In genomic region chr4:36310793-36311192, GRCh38 we compare ENCODE assay signal across 8 cellular contexts. TPM values are rescaled to one million over a fixed set of nuclear protein-coding genes. Genes with fewer than 3 reads are reported as not detected.
DNase-seq lines count a peak whose midpoint lies in the region; ATAC-seq lines count a peak whose summit lies in the region.

No MANE protein-coding gene starts in this region.

- H3K4me1 ChIP-seq in CD4-positive, CD25-positive, alpha-beta regulatory T cell (ENCODE audit: control insufficient read depth, insufficient read depth, low read length, poor library complexity, severe bottlenecking): peaks cover 13% of the 10 kb centered on the region

- H3K9me3 Mint-ChIP-seq in CD4-positive, CD25-positive, alpha-beta regulatory T cell: peaks cover 0 to 7% (median 0%) of the 10 kb centered on the region in 7 donors
- no peaks in the 10 kb centered on the region for H3K9me3 Mint-ChIP-seq in central memory CD8-positive, alpha-beta T cell

- peak in 1 of 3 donors; percentile 53 for DNase-seq in CD4-positive, CD25-positive, alpha-beta regulatory T cell
- DNase-seq in HT1080 (ENCODE audit: low read depth): peak; percentile 43
- no peak for DNase-seq in central memory CD8-positive, alpha-beta T cell (ENCODE audit: low spot score in 2 of 2)
- DNase-seq in DMS 273 treated with DMSO at 0.1 percent for 48 hours (lab: John Stamatoyannopoulos, UW): no peak
- no peak for DNase-seq in COLO829 (ENCODE audit: low spot score)
- DNase-seq in cerebellar nuclear complex (lab: John Stamatoyannopoulos, UW): no peak

- H3K27me3 Mint-ChIP-seq in CD4-positive, CD25-positive, alpha-beta regulatory T cell: peaks cover 5% of the 10 kb centered on the region
- no peaks in the 10 kb centered on the region for H3K27me3 Mint-ChIP-seq in central memory CD8-positive, alpha-beta T cell

- no peaks in the 10 kb centered on the region for H3K27me3 ChIP-seq in CD4-positive, CD25-positive, alpha-beta regulatory T cell (ENCODE audit: control insufficient read depth, insufficient read depth, low read length)

- H3K4me3 Mint-ChIP-seq in CD4-positive, CD25-positive, alpha-beta regulatory T cell: peak overlapping the region in 2 of 4 donors; percentile 44 to 56
- H3K4me3 Mint-ChIP-seq in central memory CD8-positive, alpha-beta T cell: peak overlapping the region; percentile 56

- no peak overlapping the region for H3K27ac ChIP-seq in CD4-positive, CD25-positive, alpha-beta regulatory T cell (ENCODE audit: insufficient read depth, low read length, poor library complexity, severe bottlenecking)

- peaks cover 0 to 17% (median 14%) of the 10 kb centered on the region in 4 donors for H3K4me1 Mint-ChIP-seq in CD4-positive, CD25-positive, alpha-beta regulatory T cell
- peaks cover 32% of the 10 kb centered on the region for H3K4me1 Mint-ChIP-seq in central memory CD8-positive, alpha-beta T cell

- no peak overlapping the region for H3K27ac Mint-ChIP-seq in CD4-positive, CD25-positive, alpha-beta regulatory T cell
- H3K27ac Mint-ChIP-seq in central memory CD8-positive, alpha-beta T cell (ENCODE audit: low read depth): no peak overlapping the region

- H3K9me3 ChIP-seq in CD4-positive, CD25-positive, alpha-beta regulatory T cell (ENCODE audit: control insufficient read depth in 2 of 2, low read length in 2 of 2): no peaks in the 10 kb centered on the region

- H3K36me3 Mint-ChIP-seq in CD4-positive, CD25-positive, alpha-beta regulatory T cell: no peaks in the 10 kb centered on the region
- H3K36me3 Mint-ChIP-seq in central memory CD8-positive, alpha-beta T cell (ENCODE audit: insufficient read depth): peaks cover 7% of the 10 kb centered on the region

- no peaks in the 10 kb centered on the region for H3K36me3 ChIP-seq in CD4-positive, CD25-positive, alpha-beta regulatory T cell (ENCODE audit: control insufficient read depth, insufficient read depth, low read length)

- H3K4me3 ChIP-seq in CD4-positive, CD25-positive, alpha-beta regulatory T cell (ENCODE audit: low read depth, low read length): peak overlapping the region; percentile 56

- ATAC-seq in CD4-positive, CD25-positive, alpha-beta regulatory T cell (ENCODE audit: low read depth in 2 of 2): peak; percentile 37 to 39
- ATAC-seq in GM21367 (IDR thresholded peaks at IDR 0.05; ENCODE audit: unreplicated experiment) (peak; percentile 75), HG03521 (IDR thresholded peaks at IDR 0.05; ENCODE audit: unreplicated experiment) (no peak)
- ATAC-seq in central memory CD8-positive, alpha-beta T cell (replicated peaks; ENCODE audit: extremely low read depth, poor library complexity, severe bottlenecking): peak; percentile 36

RNA-seq across cellular contexts. Expression of gene DTHD1, which starts 29.4 kb away (rescaled TPM):
- 3.3 TPM for total RNA-seq in CD4-positive, CD25-positive, alpha-beta regulatory T cell
- under 1 TPM in 3 of 4 donors, not detected in 1; 0.09 to 0.38 (median 0.10) TPM for polyA plus RNA-seq in CD4-positive, CD25-positive, alpha-beta regulatory T cell
- total RNA-seq in HT1080 (2014; rRNA removed; shearing (Covaris generic)): not detected in 2 replicates
- polyA plus RNA-seq in HT1080 (2015; cell fraction: cytosol; rRNA removed): not detected in 2 replicates
- polyA plus RNA-seq in HT1080 (2015; cell fraction: nucleus; rRNA removed): not detected in 2 replicates
